8 cellular contexts compared by ENCODE assay signal in the genomic region with DNA sequence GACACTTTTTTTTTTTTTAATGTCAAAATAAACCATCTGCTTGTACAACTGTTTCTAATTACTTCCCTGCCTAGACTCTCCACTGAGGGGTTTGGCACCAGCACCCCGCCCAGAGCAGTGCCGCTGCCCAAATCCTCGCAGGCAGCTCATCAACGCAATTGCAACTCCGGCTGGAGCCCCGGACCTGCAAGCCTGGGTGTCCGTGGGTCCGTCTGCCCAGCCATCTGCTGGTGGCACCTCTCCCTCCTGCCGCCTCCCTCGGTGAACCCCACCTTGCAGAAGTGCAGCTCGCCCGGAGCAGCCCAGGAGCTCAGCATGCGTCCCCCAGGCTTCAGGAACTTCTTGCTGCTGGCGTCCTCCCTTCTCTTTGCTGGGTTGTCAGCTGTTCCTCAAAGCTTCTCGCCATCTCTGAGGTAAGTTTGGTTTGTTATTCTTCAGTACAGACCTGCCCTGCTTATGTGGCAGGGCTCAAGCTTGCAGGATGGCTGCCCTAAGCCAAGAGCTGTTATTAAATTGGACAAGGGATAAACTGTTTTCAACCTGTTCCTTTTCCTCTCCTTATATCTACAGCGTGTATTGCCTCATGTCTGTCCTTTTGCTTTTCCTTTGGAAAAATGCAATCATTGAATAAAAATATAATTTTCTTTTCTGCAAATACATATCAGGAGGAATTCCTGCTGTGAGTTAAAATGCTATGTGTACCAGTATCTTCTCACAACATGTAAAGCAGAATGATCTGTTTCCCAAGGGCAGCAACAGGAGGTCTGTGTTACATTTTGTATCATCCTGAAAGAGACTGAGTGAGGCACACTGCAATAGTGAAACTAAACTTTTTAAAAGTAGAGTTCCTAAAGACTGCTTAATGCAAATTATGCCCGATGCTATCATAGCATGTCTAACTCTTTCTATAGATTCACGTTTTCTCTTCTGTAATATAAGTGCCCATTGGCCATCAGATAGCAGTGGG. TPM values are rescaled to one million over a fixed set of nuclear protein-coding genes. Genes with fewer than 3 reads are reported as not detected.
DNase-seq lines count a peak whose midpoint lies in the region; ATAC-seq, FAIRE-seq and TF ChIP-seq lines count a peak whose summit lies in the region.

A gene with protein sequence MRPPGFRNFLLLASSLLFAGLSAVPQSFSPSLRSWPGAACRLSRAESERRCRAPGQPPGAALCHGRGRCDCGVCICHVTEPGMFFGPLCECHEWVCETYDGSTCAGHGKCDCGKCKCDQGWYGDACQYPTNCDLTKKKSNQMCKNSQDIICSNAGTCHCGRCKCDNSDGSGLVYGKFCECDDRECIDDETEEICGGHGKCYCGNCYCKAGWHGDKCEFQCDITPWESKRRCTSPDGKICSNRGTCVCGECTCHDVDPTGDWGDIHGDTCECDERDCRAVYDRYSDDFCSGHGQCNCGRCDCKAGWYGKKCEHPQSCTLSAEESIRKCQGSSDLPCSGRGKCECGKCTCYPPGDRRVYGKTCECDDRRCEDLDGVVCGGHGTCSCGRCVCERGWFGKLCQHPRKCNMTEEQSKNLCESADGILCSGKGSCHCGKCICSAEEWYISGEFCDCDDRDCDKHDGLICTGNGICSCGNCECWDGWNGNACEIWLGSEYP (plus strand): TSS at position 157 of the 967 bp plus-strand sequence. CDS start 159 bp downstream, at position 316.

- no peaks in the 10 kb centered on the region for H3K36me3 ChIP-seq in esophagus (ENCODE audit: control insufficient read depth in 2 of 2, insufficient read depth in 2 of 2, low read length in 1 of 2)

- H3K27me3 ChIP-seq in esophagus (ENCODE audit: control insufficient read depth in 1 of 2, insufficient read depth in 2 of 2, low read length in 2 of 2) = no peaks in the 10 kb centered on the region

- intact Hi-C loops in sciatic nerve (cut with DNase I) = no loop called here

- no peak for TF ChIP-seq CTCF in LNCaP clone FGC (IDR thresholded peaks at IDR 0.05; ENCODE audit: control insufficient read depth, extremely low read depth, insufficient read depth)

- 48 to 54% methylated on average over 18 of the region's 18 CpGs for WGBS in esophagus, 2 donors

- no peaks in the 10 kb centered on the region for H3K4me1 ChIP-seq in esophagus (ENCODE audit: control insufficient read depth in 2 of 2, insufficient read depth in 2 of 2, low read length in 1 of 2)

- FAIRE-seq in RCC 7860 (lab: Jason Lieb, UNC) = no peak

- DNase-seq in EL (peak; percentile 59), LNCaP clone FGC (ENCODE audit: low read depth) (no peak), sciatic nerve (ENCODE audit: low spot score) (peak; percentile 58), RCC 7860 (ENCODE audit: low spot score) (no peak), NCI-H2227 (lab: John Stamatoyannopoulos, UW; ENCODE audit: unreplicated experiment) (no peak), NCI-H526 (lab: John Stamatoyannopoulos, UW) (no peak)

- H3K4me3 ChIP-seq in LNCaP clone FGC (ENCODE audit: low read depth, low read length) (peak within 1 kb of the TSS; percentile 9; the same call in 1 of the 2 replicates), esophagus (ENCODE audit: low read depth in 1 of 2, low read length in 2 of 2) (peak within 1 kb of the TSS; percentile 54 to 59)

- peak within 1 kb of the TSS in 1 of 2 donors; percentile 48 for H3K27ac ChIP-seq in esophagus (ENCODE audit: low read depth in 2 of 2, low read length in 1 of 2)

- H3K9me3 ChIP-seq in esophagus (ENCODE audit: control insufficient read depth in 2 of 2, insufficient read depth in 1 of 2, low read depth in 1 of 2, low read length in 1 of 2) = no peaks in the 10 kb centered on the region

- ATAC-seq in GM21528 (IDR thresholded peaks at IDR 0.05; ENCODE audit: low FRiP score, unreplicated experiment) (peak; percentile 93), sciatic nerve (peak; percentile 75)

RNA-seq across cellular contexts. Expression of the gene that starts here (rescaled TPM):
- polyA plus RNA-seq in esophagus = 1 to 10 TPM in 1 of 2 donors, under 1 TPM in 1; 0.96 to 1.0 TPM
- total RNA-seq in sciatic nerve = 74.1 TPM

Comparison
In these comparisons a context has a peak if more than half of its experiments do, and no peak if none do; other contexts are left out.
1. DNase-seq: peak in EL (single experiment) and sciatic nerve (single experiment); none in LNCaP clone FGC (single experiment), RCC 7860 (single experiment), NCI-H2227 (single experiment) and NCI-H526 (0 of 2).